8 cellular contexts compared by ENCODE assay signal in the genomic region with DNA sequence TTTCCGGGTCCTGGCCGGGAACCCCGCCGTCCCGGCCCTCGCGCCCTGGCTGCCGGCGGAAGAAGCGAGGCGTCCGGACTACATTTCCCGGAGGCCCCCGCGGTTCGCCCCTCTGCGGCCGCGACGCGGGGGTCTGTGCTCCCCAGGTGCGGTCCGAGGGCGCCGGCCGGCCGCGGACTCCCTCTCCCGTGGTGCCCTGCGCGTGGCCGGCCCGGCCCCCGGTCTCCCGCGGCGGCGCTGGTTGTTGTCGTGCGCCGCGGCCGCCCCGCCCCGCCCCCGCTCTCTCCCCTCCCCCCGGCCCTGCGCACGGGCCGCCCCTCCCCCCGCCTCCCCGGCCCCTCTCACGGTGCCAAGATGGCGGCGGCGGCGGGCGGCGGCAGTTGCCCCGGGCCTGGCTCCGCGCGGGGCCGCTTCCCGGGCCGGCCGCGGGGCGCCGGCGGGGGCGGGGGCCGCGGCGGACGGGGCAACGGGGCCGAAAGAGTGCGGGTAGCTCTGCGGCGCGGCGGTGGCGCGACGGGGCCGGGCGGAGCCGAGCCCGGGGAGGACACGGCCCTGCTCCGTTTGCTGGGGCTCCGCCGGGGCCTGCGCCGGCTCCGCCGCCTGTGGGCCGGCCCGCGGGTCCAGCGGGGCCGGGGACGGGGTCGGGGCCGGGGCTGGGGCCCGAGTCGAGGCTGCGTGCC. TPM values are rescaled to one million over a fixed set of nuclear protein-coding genes. Genes with fewer than 3 reads are reported as not detected.
DNase-seq lines count a peak whose midpoint lies in the region; ATAC-seq and TF ChIP-seq lines count a peak whose summit lies in the region.

A gene with protein sequence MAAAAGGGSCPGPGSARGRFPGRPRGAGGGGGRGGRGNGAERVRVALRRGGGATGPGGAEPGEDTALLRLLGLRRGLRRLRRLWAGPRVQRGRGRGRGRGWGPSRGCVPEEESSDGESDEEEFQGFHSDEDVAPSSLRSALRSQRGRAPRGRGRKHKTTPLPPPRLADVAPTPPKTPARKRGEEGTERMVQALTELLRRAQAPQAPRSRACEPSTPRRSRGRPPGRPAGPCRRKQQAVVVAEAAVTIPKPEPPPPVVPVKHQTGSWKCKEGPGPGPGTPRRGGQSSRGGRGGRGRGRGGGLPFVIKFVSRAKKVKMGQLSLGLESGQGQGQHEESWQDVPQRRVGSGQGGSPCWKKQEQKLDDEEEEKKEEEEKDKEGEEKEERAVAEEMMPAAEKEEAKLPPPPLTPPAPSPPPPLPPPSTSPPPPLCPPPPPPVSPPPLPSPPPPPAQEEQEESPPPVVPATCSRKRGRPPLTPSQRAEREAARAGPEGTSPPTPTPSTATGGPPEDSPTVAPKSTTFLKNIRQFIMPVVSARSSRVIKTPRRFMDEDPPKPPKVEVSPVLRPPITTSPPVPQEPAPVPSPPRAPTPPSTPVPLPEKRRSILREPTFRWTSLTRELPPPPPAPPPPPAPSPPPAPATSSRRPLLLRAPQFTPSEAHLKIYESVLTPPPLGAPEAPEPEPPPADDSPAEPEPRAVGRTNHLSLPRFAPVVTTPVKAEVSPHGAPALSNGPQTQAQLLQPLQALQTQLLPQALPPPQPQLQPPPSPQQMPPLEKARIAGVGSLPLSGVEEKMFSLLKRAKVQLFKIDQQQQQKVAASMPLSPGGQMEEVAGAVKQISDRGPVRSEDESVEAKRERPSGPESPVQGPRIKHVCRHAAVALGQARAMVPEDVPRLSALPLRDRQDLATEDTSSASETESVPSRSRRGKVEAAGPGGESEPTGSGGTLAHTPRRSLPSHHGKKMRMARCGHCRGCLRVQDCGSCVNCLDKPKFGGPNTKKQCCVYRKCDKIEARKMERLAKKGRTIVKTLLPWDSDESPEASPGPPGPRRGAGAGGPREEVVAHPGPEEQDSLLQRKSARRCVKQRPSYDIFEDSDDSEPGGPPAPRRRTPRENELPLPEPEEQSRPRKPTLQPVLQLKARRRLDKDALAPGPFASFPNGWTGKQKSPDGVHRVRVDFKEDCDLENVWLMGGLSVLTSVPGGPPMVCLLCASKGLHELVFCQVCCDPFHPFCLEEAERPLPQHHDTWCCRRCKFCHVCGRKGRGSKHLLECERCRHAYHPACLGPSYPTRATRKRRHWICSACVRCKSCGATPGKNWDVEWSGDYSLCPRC (N-terminal part only) (plus strand): TSS at position 339 of the 680 bp plus-strand sequence. CDS start 16 bp downstream, at position 355.

- peak within 1 kb of the TSS; percentile 95 for H3K27ac ChIP-seq in CD4-positive, CD25-positive, alpha-beta regulatory T cell (ENCODE audit: insufficient read depth, low read length, poor library complexity, severe bottlenecking)
- peak within 1 kb of the TSS; percentile 94 for H3K27ac ChIP-seq in psoas muscle

- H3K27ac Mint-ChIP-seq in CD4-positive, CD25-positive, alpha-beta regulatory T cell = peak within 1 kb of the TSS; percentile 92 to 95 (median 95)
- peak within 1 kb of the TSS; percentile 98 for H3K27ac Mint-ChIP-seq in activated naive CD8-positive, alpha-beta T cell treated with anti-CD3 and anti-CD28 coated beads for 36 hours

- no peaks in the 10 kb centered on the region for H3K27me3 ChIP-seq in CD4-positive, CD25-positive, alpha-beta regulatory T cell (ENCODE audit: control insufficient read depth, insufficient read depth, low read length)
- no peaks in the 10 kb centered on the region for H3K27me3 ChIP-seq in psoas muscle (ENCODE audit: insufficient read depth in 3 of 3, low read length in 2 of 3)

- peak in 1 of 2 donors; percentile 24 for ATAC-seq in CD4-positive, CD25-positive, alpha-beta regulatory T cell (ENCODE audit: low read depth in 2 of 2)
- peak; percentile 29 for ATAC-seq in GM21367 (IDR thresholded peaks at IDR 0.05; ENCODE audit: unreplicated experiment)
- peak; percentile 77 to 80 for ATAC-seq in left cardiac atrium
- peak; percentile 79 to 84 (median 82) for ATAC-seq in psoas muscle
- no peak for ATAC-seq in GM21529 (IDR thresholded peaks at IDR 0.05; ENCODE audit: unreplicated experiment)

- peaks cover 0 to 1% (median 0%) of the 10 kb centered on the region in 7 donors for H3K9me3 Mint-ChIP-seq in CD4-positive, CD25-positive, alpha-beta regulatory T cell
- H3K9me3 Mint-ChIP-seq in activated naive CD8-positive, alpha-beta T cell treated with anti-CD3 and anti-CD28 coated beads for 36 hours = no peaks in the 10 kb centered on the region

- WGBS in psoas muscle, 3 donors = 0 to 3% (median 1%) methylated on average over 10 to 107 of the region's 109 CpGs

- peaks cover 8 to 63% (median 33%) of the 10 kb centered on the region in 4 donors for H3K4me1 Mint-ChIP-seq in CD4-positive, CD25-positive, alpha-beta regulatory T cell
- peaks cover 37% of the 10 kb centered on the region for H3K4me1 Mint-ChIP-seq in activated naive CD8-positive, alpha-beta T cell treated with anti-CD3 and anti-CD28 coated beads for 36 hours

- peaks cover 20% of the 10 kb centered on the region for H3K36me3 ChIP-seq in CD4-positive, CD25-positive, alpha-beta regulatory T cell (ENCODE audit: control insufficient read depth, insufficient read depth, low read length)
- H3K36me3 ChIP-seq in psoas muscle (ENCODE audit: insufficient read depth in 1 of 2, low read depth in 1 of 2) = peaks cover 0 to 29% of the 10 kb centered on the region in 2 donors

- H3K9me3 ChIP-seq in CD4-positive, CD25-positive, alpha-beta regulatory T cell (ENCODE audit: control insufficient read depth in 2 of 2, low read length in 2 of 2) = no peaks in the 10 kb centered on the region
- H3K9me3 ChIP-seq in psoas muscle = no peaks in the 10 kb centered on the region

- H3K4me3 ChIP-seq in CD4-positive, CD25-positive, alpha-beta regulatory T cell (ENCODE audit: low read depth, low read length) = peak within 1 kb of the TSS; percentile 68
- H3K4me3 ChIP-seq in psoas muscle = peak within 1 kb of the TSS; percentile 95

- H3K4me1 ChIP-seq in CD4-positive, CD25-positive, alpha-beta regulatory T cell (ENCODE audit: control insufficient read depth, insufficient read depth, low read length, poor library complexity, severe bottlenecking) = peaks cover 59% of the 10 kb centered on the region
- H3K4me1 ChIP-seq in psoas muscle = peaks cover 23% of the 10 kb centered on the region

- TF ChIP-seq CTCF in psoas muscle (IDR thresholded peaks at IDR 0.05) = no peak

- H3K4me3 Mint-ChIP-seq in CD4-positive, CD25-positive, alpha-beta regulatory T cell = peak within 1 kb of the TSS; percentile 87 to 99 (median 95)
- peak within 1 kb of the TSS; percentile 93 for H3K4me3 Mint-ChIP-seq in activated naive CD8-positive, alpha-beta T cell treated with anti-CD3 and anti-CD28 coated beads for 36 hours

- intact Hi-C loops in left cardiac atrium (cut with DNase I) = loop anchor here (2.0 to 10.0 kb wide), 3 partner anchors 25 to 217 kb away; a partner anchor contains a TSS
- intact Hi-C loops in psoas muscle (cut with DNase I) = loop anchor here (1.0 to 5.0 kb wide), 6 partner anchors 23 to 213 kb away; a partner anchor contains a TSS

- H3K27me3 Mint-ChIP-seq in CD4-positive, CD25-positive, alpha-beta regulatory T cell = peaks cover 4% of the 10 kb centered on the region
- peaks cover 16% of the 10 kb centered on the region for H3K27me3 Mint-ChIP-seq in activated naive CD8-positive, alpha-beta T cell treated with anti-CD3 and anti-CD28 coated beads for 36 hours

- peaks cover 7% of the 10 kb centered on the region for H3K36me3 Mint-ChIP-seq in CD4-positive, CD25-positive, alpha-beta regulatory T cell
- H3K36me3 Mint-ChIP-seq in activated naive CD8-positive, alpha-beta T cell treated with anti-CD3 and anti-CD28 coated beads for 36 hours = peaks cover 70% of the 10 kb centered on the region

- DNase-seq in CD4-positive, CD25-positive, alpha-beta regulatory T cell = no peak
- peak; percentile 91 for DNase-seq in NCI-H1092 treated with DMSO at 0.1 percent for 48 hours (lab: John Stamatoyannopoulos, UW)
- DNase-seq in activated naive CD8-positive, alpha-beta T cell treated with anti-CD3 and anti-CD28 coated beads for 36 hours = no peak
- DNase-seq in left cardiac atrium = no peak
- peak; percentile 97 to 98 for DNase-seq in psoas muscle
- no peak for DNase-seq in NCI-H1436 treated with DMSO at 0.1 percent for 48 hours (lab: John Stamatoyannopoulos, UW)

RNA-seq across cellular contexts. Expression of the gene that starts here (rescaled TPM):
- 73.0 TPM for total RNA-seq in CD4-positive, CD25-positive, alpha-beta regulatory T cell
- polyA plus RNA-seq in CD4-positive, CD25-positive, alpha-beta regulatory T cell = 1 to 10 TPM in 1 of 4 donors, under 1 TPM in 3; 0.45 to 1.1 (median 0.68) TPM
- total RNA-seq in activated naive CD8-positive, alpha-beta T cell treated with anti-CD3 and anti-CD28 coated beads for 36 hours = 10 to 100 TPM; 42.2 to 45.5 TPM
- total RNA-seq in left cardiac atrium (10 to 100 TPM; 15.4 to 17.1 TPM), psoas muscle (10 to 100 TPM; 18.0 to 29.0 (median 23.4) TPM)
- 10 to 100 TPM; 13.4 to 20.0 (median 19.2) TPM for polyA plus RNA-seq in psoas muscle

Comparison
In these comparisons a context has a peak if more than half of its experiments do, and no peak if none do; other contexts are left out.
1. RNA of the gene that starts here (polyA plus RNA-seq): 13.4 to 20.0 TPM in psoas muscle; 0.45 to 1.1 TPM in CD4-positive, CD25-positive, alpha-beta regulatory T cell; every median in the first group is over 4 times any median in the second.
2. DNase-seq: peak in NCI-H1092 treated with DMSO at 0.1 percent for 48 hours (single experiment) and psoas muscle (2 of 2); none in CD4-positive, CD25-positive, alpha-beta regulatory T cell (0 of 3), activated naive CD8-positive, alpha-beta T cell treated with anti-CD3 and anti-CD28 coated beads for 36 hours (single experiment), left cardiac atrium (single experiment) and NCI-H1436 treated with DMSO at 0.1 percent for 48 hours (single experiment).